Comparison of ENCODE assay signal across 20 cellular contexts in the genomic region with DNA sequence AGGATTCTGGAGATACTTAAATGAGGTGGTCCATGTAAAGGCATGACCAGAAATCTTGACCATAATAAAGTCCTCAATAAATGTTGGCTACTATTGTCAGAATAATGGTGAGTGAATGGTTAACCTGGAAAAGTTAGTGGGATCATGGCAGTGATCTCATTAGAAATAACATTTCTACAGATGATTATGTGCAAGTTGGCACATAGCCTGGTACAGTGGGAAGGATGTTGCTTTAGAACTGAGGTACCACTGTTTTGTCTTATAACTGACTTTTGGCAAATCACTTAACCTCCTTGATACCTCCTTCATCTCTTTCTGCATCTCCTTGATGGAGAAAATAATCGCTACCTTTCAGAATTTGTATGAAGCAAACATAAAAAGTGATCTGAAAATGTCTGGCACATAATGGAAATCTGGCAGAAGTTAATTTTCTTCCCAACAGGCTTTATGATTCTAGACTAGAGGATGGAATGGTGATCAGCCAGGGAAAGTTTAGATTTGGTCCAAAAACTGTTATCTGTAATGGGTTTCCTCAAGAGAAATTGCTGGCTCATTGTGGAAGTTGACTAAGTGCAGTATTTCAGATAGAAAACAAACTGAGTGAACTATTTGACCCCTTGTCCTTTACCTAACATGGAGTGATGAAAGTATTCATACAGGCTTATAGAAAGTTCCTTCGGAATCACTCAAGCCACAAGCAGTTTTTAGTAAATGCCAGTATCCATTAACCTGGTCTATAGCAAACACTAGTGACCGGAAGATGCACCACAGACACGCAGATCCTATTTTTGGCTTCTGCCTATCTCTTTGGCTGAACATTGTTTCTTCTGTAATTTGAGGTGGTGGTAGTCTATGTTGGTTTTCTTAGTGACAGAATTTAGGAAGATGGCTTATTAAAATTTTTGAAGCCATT.
DNase-seq lines count a peak whose midpoint lies in the region; ATAC-seq and TF ChIP-seq lines count a peak whose summit lies in the region.
"Had no signal": no experiment of that assay in that cellular context is flagged by ENCODE, and none has a peak within 500 bp of the region (broad histone marks: within the 10 kb centered on the region; RNA-seq: fewer than 3 reads in every experiment).

No MANE protein-coding gene starts in this region.

- intact Hi-C loops in IMR-90 (cut with micrococcal nuclease), result no loop called here
- intact Hi-C loops in heart right ventricle (cut with DNase I), result no loop called here

- no peak overlapping the region for H2AK5ac ChIP-seq in IMR-90 (ENCODE audit: low read depth, low read length)

- H3K56ac ChIP-seq in IMR-90 (ENCODE audit: extremely low read depth, insufficient read depth, low read length), result no peak overlapping the region

- no peak for TF ChIP-seq RAD21 in IMR-90 (IDR thresholded peaks at IDR 0.05; ENCODE audit: low read length)

- TF ChIP-seq POLR2A in IMR-90 (IDR thresholded peaks at IDR 0.05; ENCODE audit: low read depth, low read length), result no peak

- H3K14ac ChIP-seq in IMR-90 (replicated peaks; ENCODE audit: low read depth, low read length), result no peak overlapping the region

- no peak; the same call in 1 of the 2 replicates for ATAC-seq in IMR-90 (ENCODE audit: low read depth)
- ATAC-seq in heart right ventricle, result peak in 7 of 8 donors; percentile 31 to 67 (median 44)
- ATAC-seq in GM18868 (IDR thresholded peaks at IDR 0.05; ENCODE audit: unreplicated experiment), result no peak
- ATAC-seq: activated T-cell treated with anti-CD3 and anti-CD28 coated beads, Interleukin-2, amount 50 U/mL, for 72 hours; mucosa of descending colon had no signal

- no peak overlapping the region for H2BK5ac ChIP-seq in IMR-90 (ENCODE audit: low read depth, low read length, poor library complexity, severe bottlenecking)

- no peak overlapping the region for H3K27ac ChIP-seq in IMR-90 (ENCODE audit: insufficient read depth, low read length)
- H3K27ac ChIP-seq in heart right ventricle, result peak overlapping the region in 8 of 10 donors; percentile 1 to 70 (median 32)
- H3K27ac ChIP-seq: BLaER1, Peyer's patch, skin epidermis, transverse colon had no signal

- TF ChIP-seq CTCF in IMR-90 (conservative IDR thresholded peaks at IDR 0.05; ENCODE audit: low read depth, low read length) (no peak), astrocyte of the spinal cord (IDR thresholded peaks at IDR 0.05; ENCODE audit: low read depth, low read length) (no peak), heart right ventricle (IDR thresholded peaks at IDR 0.05) (no peak)

- H2BK120ac ChIP-seq in IMR-90 (ENCODE audit: low read depth, low read length), result no peak overlapping the region

- no peak overlapping the region for H3K4me2 ChIP-seq in IMR-90 (ENCODE audit: low read depth, low read length)
- H3K4me2 ChIP-seq: BLaER1 had no signal

- no TSS peak for BruUV-seq in IMR-90 (replicated peaks; lab: Mats Ljungman, UMichigan)

- H3K23ac ChIP-seq in IMR-90 (ENCODE audit: low read depth, low read length), result no peak overlapping the region

- H4K91ac ChIP-seq in IMR-90 (ENCODE audit: insufficient read depth, low read depth, low read length), result no peak overlapping the region

- POLR2A ChIA-PET in IMR-90 (lab: Charles Lee; ENCODE audit: unreplicated experiment), result no interaction called here

- H3K79me1 ChIP-seq in IMR-90 (ENCODE audit: low read depth in 1 of 2, low read length in 2 of 2), result no peaks in the 10 kb centered on the region

- H2AFZ ChIP-seq in IMR-90 (replicated peaks; ENCODE audit: low read length, poor library complexity), result no peak overlapping the region

- H3K9me1 ChIP-seq in IMR-90 (ENCODE audit: insufficient read depth, low read length), result no peaks in the 10 kb centered on the region

- in situ Hi-C loops in IMR-90 (cut with MboI; ENCODE audit: low sequenced_read_pairs), result no loop called here
- in situ Hi-C loops in astrocyte of the spinal cord (cut with HindIII; ENCODE audit: low sequenced_read_pairs), result no loop called here

- no peaks in the 10 kb centered on the region for H3K27me3 ChIP-seq in IMR-90 (ENCODE audit: control insufficient read depth, insufficient read depth, low read length)
- H3K27me3 ChIP-seq in heart right ventricle, result no peaks in the 10 kb centered on the region
- H3K27me3 ChIP-seq: BLaER1, Peyer's patch, transverse colon had no signal

- H3K9ac ChIP-seq in IMR-90 (ENCODE audit: low read depth, low read length), result no peak overlapping the region
- H3K9ac ChIP-seq: BLaER1 had no signal

- dilution Hi-C loops in IMR-90 (cut with HindIII; ENCODE audit: low sequenced_read_pairs, unreplicated experiment), result no loop called here

- H3K4me3 ChIP-seq in IMR-90 (ENCODE audit: insufficient read depth, low read depth, low read length) (no peak overlapping the region), astrocyte of the spinal cord (ENCODE audit: low read depth, low read length) (no peak overlapping the region), heart right ventricle (no peak overlapping the region)
- H3K4me3 ChIP-seq: BLaER1, mucosa of descending colon, Peyer's patch, skin epidermis, transverse colon had no signal

- no peak overlapping the region for H4K5ac ChIP-seq in IMR-90 (ENCODE audit: low read depth, low read length)

- H3K9me3 ChIP-seq in IMR-90 (ENCODE audit: control insufficient read depth, insufficient read depth, low read length) (no peaks in the 10 kb centered on the region), heart right ventricle (no peaks in the 10 kb centered on the region)
- H3K9me3 ChIP-seq: BLaER1, mucosa of descending colon, Peyer's patch, transverse colon had no signal

- WGBS in IMR-90 (ENCODE audit: extremely low coverage in 2 of 2, insufficient read length in 1 of 2), 2 experiments, result no CpG with 5 or more reads among the region's 4 CpGs
- WGBS in heart right ventricle, 2 donors, result 39 to 56% methylated on average over 4 of the region's 4 CpGs

- no peak overlapping the region for H2BK15ac ChIP-seq in IMR-90 (ENCODE audit: low read depth, low read length)

- peak; percentile 37 for DNase-seq in IMR-90
- peak; percentile 26 for DNase-seq in astrocyte of the spinal cord (ENCODE audit: low read depth, low spot score)
- DNase-seq in heart right ventricle, result no peak
- DNase-seq in pulmonary artery endothelial cell (ENCODE audit: low read depth, low spot score), result peak; percentile 60
- DNase-seq in NCI-H2171 treated with DMSO at 0.1 percent for 48 hours (lab: John Stamatoyannopoulos, UW), result no peak
- no peak for DNase-seq in NK-92 (lab: John Stamatoyannopoulos, UW; ENCODE audit: unreplicated experiment)
- no peak for DNase-seq in NCI-H2196 (lab: John Stamatoyannopoulos, UW; ENCODE audit: unreplicated experiment)
- DNase-seq: activated CD4-positive, alpha-beta T cell treated with anti-CD3 and anti-CD28 coated beads, Interleukin-2, amount 50 U/mL, for 48 hours; activated naive CD8-positive, alpha-beta T cell treated with anti-CD3 and anti-CD28 coated beads, Interleukin-2, amount 10 ng/mL, durations not matched to agents 7 days and 5 days; activated T-cell treated with anti-CD3 and anti-CD28 coated beads, Interleukin-2, amount 50 U/mL, for 72 hours; kidney; mucosa of descending colon; NCI-H1092; NCI-H748 treated with DMSO at 0.1 percent for 48 hours; nucleus accumbens; Peyer's patch; transverse colon had no signal

- H2BK20ac ChIP-seq in IMR-90 (ENCODE audit: low read depth, low read length), result no peak overlapping the region

- H4K8ac ChIP-seq in IMR-90 (ENCODE audit: low read depth in 2 of 2, low read length in 2 of 2), result no peak overlapping the region

- H3K18ac ChIP-seq in IMR-90 (ENCODE audit: low read depth, low read length), result peak overlapping the region; percentile 18; the same call in 1 of the 2 replicates

- H3K36me3 ChIP-seq in IMR-90 (ENCODE audit: control insufficient read depth, insufficient read depth, low read length), result no peaks in the 10 kb centered on the region
- H3K36me3 ChIP-seq in heart right ventricle, result no peaks in the 10 kb centered on the region
- H3K36me3 ChIP-seq: BLaER1, Peyer's patch, transverse colon had no signal

- H3K4me1 ChIP-seq in IMR-90 (ENCODE audit: control insufficient read depth, insufficient read depth, low read length) (no peaks in the 10 kb centered on the region), heart right ventricle (peaks cover 4 to 57% (median 35%) of the 10 kb centered on the region in 9 donors)
- H3K4me1 ChIP-seq: BLaER1, Peyer's patch, transverse colon had no signal

- CTCF ChIA-PET in IMR-90 (lab: Yijun Ruan, JAX), result interaction anchor here (0.6 kb wide), 1 partner anchor 9 kb away, joined by 11 read pairs; no protein-coding TSS in a partner anchor

- no peaks in the 10 kb centered on the region for H4K20me1 ChIP-seq in IMR-90 (ENCODE audit: insufficient read depth, low read length)
- H4K20me1 ChIP-seq: BLaER1 had no signal

- no peak overlapping the region for H2AK9ac ChIP-seq in IMR-90 (replicated peaks; ENCODE audit: low read depth, low read length, poor library complexity)

- no peak overlapping the region for H3K4ac ChIP-seq in IMR-90 (ENCODE audit: low read depth, low read length)

TF ChIP-seq in IMR-90, 13 proteins besides CTCF, POLR2A, EP300 and RAD21 (continues in another document):
- TF ChIP-seq NFE2L2 (IDR thresholded peaks at IDR 0.05; ENCODE audit: low read depth, low read length), result no peak
- TF ChIP-seq, protein P1, sequence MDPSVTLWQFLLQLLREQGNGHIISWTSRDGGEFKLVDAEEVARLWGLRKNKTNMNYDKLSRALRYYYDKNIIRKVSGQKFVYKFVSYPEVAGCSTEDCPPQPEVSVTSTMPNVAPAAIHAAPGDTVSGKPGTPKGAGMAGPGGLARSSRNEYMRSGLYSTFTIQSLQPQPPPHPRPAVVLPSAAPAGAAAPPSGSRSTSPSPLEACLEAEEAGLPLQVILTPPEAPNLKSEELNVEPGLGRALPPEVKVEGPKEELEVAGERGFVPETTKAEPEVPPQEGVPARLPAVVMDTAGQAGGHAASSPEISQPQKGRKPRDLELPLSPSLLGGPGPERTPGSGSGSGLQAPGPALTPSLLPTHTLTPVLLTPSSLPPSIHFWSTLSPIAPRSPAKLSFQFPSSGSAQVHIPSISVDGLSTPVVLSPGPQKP (IDR thresholded peaks at IDR 0.05; ENCODE audit: borderline replicate concordance, low read depth, low read length), result no peak
- no peak for TF ChIP-seq MXI1 (IDR thresholded peaks at IDR 0.05; ENCODE audit: borderline replicate concordance, low read depth, low read length)
- no peak for TF ChIP-seq SMC3 (IDR thresholded peaks at IDR 0.05; ENCODE audit: low read depth, low read length)
- no peak for TF ChIP-seq FOS (IDR thresholded peaks at IDR 0.05; ENCODE audit: low read depth, low read length)
- TF ChIP-seq MAFK (IDR thresholded peaks at IDR 0.05; ENCODE audit: low read depth, low read length), result no peak
- TF ChIP-seq CEBPB (IDR thresholded peaks at IDR 0.05; ENCODE audit: low read depth, low read length), result no peak
- TF ChIP-seq, protein P2, sequence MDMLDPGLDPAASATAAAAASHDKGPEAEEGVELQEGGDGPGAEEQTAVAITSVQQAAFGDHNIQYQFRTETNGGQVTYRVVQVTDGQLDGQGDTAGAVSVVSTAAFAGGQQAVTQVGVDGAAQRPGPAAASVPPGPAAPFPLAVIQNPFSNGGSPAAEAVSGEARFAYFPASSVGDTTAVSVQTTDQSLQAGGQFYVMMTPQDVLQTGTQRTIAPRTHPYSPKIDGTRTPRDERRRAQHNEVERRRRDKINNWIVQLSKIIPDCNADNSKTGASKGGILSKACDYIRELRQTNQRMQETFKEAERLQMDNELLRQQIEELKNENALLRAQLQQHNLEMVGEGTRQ (IDR thresholded peaks at IDR 0.05; ENCODE audit: low read depth, low read length), result no peak

Comparison
In these comparisons a context has a peak if more than half of its experiments do, and no peak if none do; other contexts are left out.
1. ATAC-seq: peak in heart right ventricle (7 of 8); none in IMR-90 (single experiment) and GM18868 (single experiment).
2. DNase-seq: peak in IMR-90 (single experiment), astrocyte of the spinal cord (single experiment) and pulmonary artery endothelial cell (single experiment); none in heart right ventricle (0 of 2), NCI-H2171 treated with DMSO at 0.1 percent for 48 hours (single experiment), NK-92 (single experiment) and NCI-H2196 (single experiment).